Comparison of ENCODE assay signal across 11 cellular contexts in genomic region chr6:16766043-16766521, GRCh38. TPM values are rescaled to one million over a fixed set of nuclear protein-coding genes. Genes with fewer than 3 reads are reported as not detected.
DNase-seq lines count a peak whose midpoint lies in the region; ATAC-seq and FAIRE-seq lines count a peak whose summit lies in the region.
"Had no signal": no experiment of that assay in that cellular context is flagged by ENCODE, and none has a peak within 500 bp of the region (broad histone marks: within the 10 kb centered on the region; RNA-seq: fewer than 3 reads in every experiment).

No MANE protein-coding gene starts in this region.

- no peaks in the 10 kb centered on the region for H3K27me3 Mint-ChIP-seq in activated CD8-positive, alpha-beta memory T cell treated with anti-CD3 and anti-CD28 coated beads, Interleukin-2, amount 10 ng/mL, durations not matched to agents 7 days and 5 days
- H3K27me3 Mint-ChIP-seq in dendritic cell treated with granulocyte-macrophage colony-stimulating factor and Interleukin-4, amounts not matched to agents 40 ng/mL and 50 ng/mL, for 4 days, result no peaks in the 10 kb centered on the region

- ATAC-seq in activated CD8-positive, alpha-beta memory T cell treated with anti-CD3 and anti-CD28 coated beads, Interleukin-2, amount 10 ng/mL, durations not matched to agents 7 days and 5 days, result no peak
- ATAC-seq: naive thymus-derived CD4-positive, alpha-beta T cell had no signal

- no peak for FAIRE-seq in urothelium cell line (lab: Jason Lieb, UNC)

- H3K36me3 Mint-ChIP-seq in activated CD8-positive, alpha-beta memory T cell treated with anti-CD3 and anti-CD28 coated beads, Interleukin-2, amount 10 ng/mL, durations not matched to agents 7 days and 5 days, result peaks cover 5% of the 10 kb centered on the region
- H3K36me3 Mint-ChIP-seq in dendritic cell treated with granulocyte-macrophage colony-stimulating factor and Interleukin-4, amounts not matched to agents 40 ng/mL and 50 ng/mL, for 4 days (ENCODE audit: low read depth), result peaks cover 12% of the 10 kb centered on the region
- H3K36me3 Mint-ChIP-seq: CD4-positive, CD25-positive, alpha-beta regulatory T cell had no signal

- CTCF ChIA-PET in activated CD8-positive, alpha-beta memory T cell treated with anti-CD3 and anti-CD28 coated beads, Interleukin-2, amount 10 ng/mL, durations not matched to agents 7 days and 5 days (lab: Charles Lee), result interaction anchor here (0.6 to 5.8 kb wide), 5 partner anchors 70 to 448 kb away, joined by 3 to 49 read pairs (median 4); no protein-coding TSS in a partner anchor

- intact Hi-C loops in dendritic cell treated with granulocyte-macrophage colony-stimulating factor and Interleukin-4, amounts not matched to agents 40 ng/mL and 50 ng/mL, for 4 days (cut with micrococcal nuclease), result no loop called here

- H3K4me3 Mint-ChIP-seq in activated CD8-positive, alpha-beta memory T cell treated with anti-CD3 and anti-CD28 coated beads, Interleukin-2, amount 10 ng/mL, durations not matched to agents 7 days and 5 days, result peak overlapping the region; percentile 6
- H3K4me3 Mint-ChIP-seq in dendritic cell treated with granulocyte-macrophage colony-stimulating factor and Interleukin-4, amounts not matched to agents 40 ng/mL and 50 ng/mL, for 4 days, result no peak overlapping the region
- H3K4me3 Mint-ChIP-seq: CD4-positive, CD25-positive, alpha-beta regulatory T cell had no signal

- H3K9me3 Mint-ChIP-seq in activated CD8-positive, alpha-beta memory T cell treated with anti-CD3 and anti-CD28 coated beads, Interleukin-2, amount 10 ng/mL, durations not matched to agents 7 days and 5 days (ENCODE audit: low read depth), result no peaks in the 10 kb centered on the region
- no peaks in the 10 kb centered on the region for H3K9me3 Mint-ChIP-seq in dendritic cell treated with granulocyte-macrophage colony-stimulating factor and Interleukin-4, amounts not matched to agents 40 ng/mL and 50 ng/mL, for 4 days
- H3K9me3 Mint-ChIP-seq: CD4-positive, CD25-positive, alpha-beta regulatory T cell had no signal

- H3K27ac Mint-ChIP-seq in activated CD8-positive, alpha-beta memory T cell treated with anti-CD3 and anti-CD28 coated beads, Interleukin-2, amount 10 ng/mL, durations not matched to agents 7 days and 5 days, result peak overlapping the region; percentile 74
- peak overlapping the region; percentile 59 for H3K27ac Mint-ChIP-seq in dendritic cell treated with granulocyte-macrophage colony-stimulating factor and Interleukin-4, amounts not matched to agents 40 ng/mL and 50 ng/mL, for 4 days

- H3K4me1 Mint-ChIP-seq in activated CD8-positive, alpha-beta memory T cell treated with anti-CD3 and anti-CD28 coated beads, Interleukin-2, amount 10 ng/mL, durations not matched to agents 7 days and 5 days, result peaks cover 73% of the 10 kb centered on the region
- peaks cover 33% of the 10 kb centered on the region for H3K4me1 Mint-ChIP-seq in dendritic cell treated with granulocyte-macrophage colony-stimulating factor and Interleukin-4, amounts not matched to agents 40 ng/mL and 50 ng/mL, for 4 days (ENCODE audit: low read depth)

- DNase-seq in activated CD8-positive, alpha-beta memory T cell treated with anti-CD3 and anti-CD28 coated beads, Interleukin-2, amount 10 ng/mL, durations not matched to agents 7 days and 5 days, result peak; percentile 79
- no peak for DNase-seq in activated CD8-positive, alpha-beta memory T cell treated with anti-CD3 and anti-CD28 coated beads, Interleukin-2, amount 50 U/mL, for 48 hours
- DNase-seq in RKO (ENCODE audit: low spot score) (peak; percentile 52), amygdala (lab: John Stamatoyannopoulos, UW) (no peak), urothelium cell line (ENCODE audit: low spot score) (no peak), NCI-H510A (lab: John Stamatoyannopoulos, UW) (no peak)
- DNase-seq in stimulated activated CD4-positive, alpha-beta T cell treated with anti-CD3 and anti-CD28 coated beads, Interleukin-4, amount 100 ng/mL, for 24 hours, result peak; percentile 48
- DNase-seq: cortex of kidney had no signal

RNA-seq across cellular contexts. Expression of gene ATXN1, which starts 4.8 kb away (rescaled TPM):
- total RNA-seq in activated CD8-positive, alpha-beta memory T cell treated with anti-CD3 and anti-CD28 coated beads, Interleukin-2, amount 10 ng/mL, durations not matched to agents 7 days and 5 days, result 100 to 1,000 TPM in 1 of 2 experiments, 10 to 100 TPM in 1; 84.6 to 117 TPM

Comparison
In these comparisons a context has a peak if more than half of its experiments do, and no peak if none do; other contexts are left out.
1. DNase-seq: peak in activated CD8-positive, alpha-beta memory T cell treated with anti-CD3 and anti-CD28 coated beads, Interleukin-2, amount 10 ng/mL, durations not matched to agents 7 days and 5 days (single experiment), RKO (single experiment) and stimulated activated CD4-positive, alpha-beta T cell treated with anti-CD3 and anti-CD28 coated beads, Interleukin-4, amount 100 ng/mL, for 24 hours (single experiment); none in activated CD8-positive, alpha-beta memory T cell treated with anti-CD3 and anti-CD28 coated beads, Interleukin-2, amount 50 U/mL, for 48 hours (single experiment), amygdala (0 of 56), urothelium cell line (single experiment) and NCI-H510A (single experiment).